Comparison of ENCODE assay signal across 1 cellular context in genomic region chr3:183553263-183554026, GRCh38.
TF ChIP-seq lines count a peak whose summit lies in the region.

No MANE protein-coding gene starts in this region.

TF ChIP-seq in GM23338, 12 proteins besides CTCF, POLR2A, EP300 and RAD21 (continued from another document):
- TF ChIP-seq ZNF462 (CRISPR knock-in tag; IDR thresholded peaks at IDR 0.05) = no peak
